ENCODE assay signal across 19 cellular contexts in the genomic region with DNA sequence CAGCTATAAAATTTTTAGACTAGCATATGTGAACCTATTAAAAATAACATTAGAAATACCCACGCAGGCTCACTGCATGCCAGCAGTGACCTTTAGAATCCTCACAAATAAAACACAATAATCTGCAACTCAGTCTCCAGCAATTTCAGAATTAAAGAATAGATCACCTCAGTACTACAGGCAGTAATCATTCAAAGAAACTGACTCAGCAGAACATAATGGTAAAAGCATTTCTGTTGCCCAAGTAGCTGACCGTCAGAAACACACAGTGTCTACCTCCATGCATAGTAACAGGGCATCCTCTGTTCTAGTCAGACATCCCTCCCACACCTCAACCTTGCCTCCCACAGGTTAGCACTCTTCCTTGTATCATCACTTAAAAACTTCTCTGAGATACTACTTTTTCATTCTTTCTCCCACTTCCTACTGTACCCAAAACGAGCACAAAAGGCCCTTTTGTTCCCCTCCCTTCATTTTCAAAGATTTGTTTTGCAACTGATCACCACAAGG.
A peak's percentile ranks its signal among the peaks of the same experiment; 100 is the strongest.
DNase-seq lines count a peak whose midpoint lies in the region; ATAC-seq, FAIRE-seq and TF ChIP-seq lines count a peak whose summit lies in the region.
"Had no signal": no experiment of that assay in that cellular context is flagged by ENCODE, and none has a peak within 500 bp of the region (broad histone marks: within the 10 kb centered on the region; RNA-seq: fewer than 3 reads in every experiment).

No MANE protein-coding gene starts in this region.

- no peaks in the 10 kb centered on the region for H3K4me1 Mint-ChIP-seq in T-cell

- H3K36me3 ChIP-seq in neuron (ENCODE audit: insufficient read depth, low read length), result no peaks in the 10 kb centered on the region
- H3K36me3 ChIP-seq: SJCRH30 had no signal

- in situ Hi-C loops in SK-MEL-5 (cut with HindIII; ENCODE audit: low pct_unique_long_range_greater_than_20kb, low sequenced_read_pairs), result no loop called here

- peak; percentile 9 for FAIRE-seq in GM12891 (lab: Jason Lieb, UNC)

- no peaks in the 10 kb centered on the region for H3K36me3 Mint-ChIP-seq in T-cell

- peaks cover 2 to 7% of the 10 kb centered on the region in 2 donors for H3K27me3 Mint-ChIP-seq in T-cell

- ATAC-seq in GM18909 (IDR thresholded peaks at IDR 0.05; ENCODE audit: poor library complexity, unreplicated experiment) (no peak), T-cell (replicated peaks in 1 of 4) (no peak)

- H3K9me3 ChIP-seq in neuron (ENCODE audit: low read length), result no peaks in the 10 kb centered on the region
- H3K9me3 ChIP-seq: SJCRH30 had no signal

- H3K4me1 ChIP-seq in neuron (ENCODE audit: insufficient read depth, low read length), result peaks cover 17% of the 10 kb centered on the region

- no peak overlapping the region for H3K4me3 Mint-ChIP-seq in T-cell

- H3K27me3 ChIP-seq in neuron (ENCODE audit: insufficient read depth, low read length), result no peaks in the 10 kb centered on the region
- H3K27me3 ChIP-seq: SJCRH30 had no signal

- H3K27ac Mint-ChIP-seq in T-cell, result no peak overlapping the region

- H2AFZ ChIP-seq in neuron (ENCODE audit: low read depth, low read length), result no peak overlapping the region
- H2AFZ ChIP-seq: PC-9 had no signal

- no peaks in the 10 kb centered on the region for H3K9me3 Mint-ChIP-seq in T-cell

- DNase-seq in GM12891 (ENCODE audit: insufficient read length, low spot score) (no peak), SK-MEL-5 (ENCODE audit: low read depth, low spot score) (peak; percentile 44), foreskin melanocyte (peak; percentile 12), T-cell (no peak), ureter (ENCODE audit: low spot score) (no peak)
- DNase-seq: ACHN, AML-193, DMS79 treated with DMSO at 0.1 percent for 48 hours, HCEC 1CT, KG1, MV-4-11, NCI-H1694 treated with DMSO at 0.1 percent for 48 hours, NCI-H2107, NCI-H226, NCI-H524, PC-9, SJCRH30 had no signal

- CTCF ChIA-PET in T-cell (lab: Charles Lee), result no interaction called here

- TF ChIP-seq POLR2A in GM12891 (IDR thresholded peaks at IDR 0.05; ENCODE audit: low read depth, low read length), result no peak

- H3K4me3 ChIP-seq in neuron (ENCODE audit: low read length), result peak overlapping the region; percentile 49
- H3K4me3 ChIP-seq: PC-9, SJCRH30 had no signal

- POLR2A ChIA-PET in T-cell (lab: Charles Lee), result no interaction called here

TF ChIP-seq in GM12891, 5 proteins besides CTCF, POLR2A, EP300 and RAD21:
- TF ChIP-seq POU2F2 (IDR thresholded peaks at IDR 0.05; ENCODE audit: low read depth, low read length) (no peak), PAX5 (IDR thresholded peaks at IDR 0.05; ENCODE audit: insufficient read depth, low read length, severe bottlenecking) (no peak), SPI1 (IDR thresholded peaks at IDR 0.05; ENCODE audit: low read depth, low read length) (no peak), POLR2AphosphoS5 (IDR thresholded peaks at IDR 0.05; ENCODE audit: low read depth, low read length) (no peak), TAF1 (IDR thresholded peaks at IDR 0.05; ENCODE audit: low read depth, low read length) (no peak)

Comparison
In these comparisons a context has a peak if more than half of its experiments do, and no peak if none do; other contexts are left out.
1. DNase-seq: peak in SK-MEL-5 (single experiment) and foreskin melanocyte (single experiment); none in GM12891 (single experiment), T-cell (0 of 34) and ureter (single experiment).